Comparison of ENCODE assay signal across 8 cellular contexts in the genomic region with DNA sequence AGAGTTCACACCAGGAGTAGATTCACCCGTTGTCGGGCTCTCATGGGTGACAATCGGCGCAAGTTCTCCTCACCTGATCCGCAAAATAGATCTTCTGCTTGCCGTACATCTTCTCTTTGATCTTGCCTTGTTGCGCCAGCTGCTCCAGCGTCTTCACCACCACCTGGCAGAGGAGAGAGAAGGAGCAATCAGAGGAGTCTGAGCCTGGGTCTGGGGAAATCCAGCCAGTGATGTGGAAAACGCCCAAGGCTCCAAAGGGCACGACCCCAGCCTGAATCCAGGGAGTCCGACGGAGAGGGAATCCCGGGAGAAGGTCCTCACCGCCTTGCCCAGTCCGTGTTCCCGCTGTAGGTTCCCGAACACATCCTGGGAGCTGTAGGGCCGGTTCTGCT. TPM values are rescaled to one million over a fixed set of nuclear protein-coding genes. Genes with fewer than 3 reads are reported as not detected.
DNase-seq lines count a peak whose midpoint lies in the region; ATAC-seq, FAIRE-seq and TF ChIP-seq lines count a peak whose summit lies in the region.

No MANE protein-coding gene starts in this region.

- H2AK5ac ChIP-seq in mesenchymal stem cell (ENCODE audit: low read length, severe bottlenecking), result no peak overlapping the region

- no peak overlapping the region for H2BK12ac ChIP-seq in mesenchymal stem cell (ENCODE audit: low read length in 2 of 2)

- H3K14ac ChIP-seq in mesenchymal stem cell (ENCODE audit: low read length in 2 of 2), result peak overlapping the region in 1 of 2 experiments; percentile 19

- no peak overlapping the region for H2BK5ac ChIP-seq in mesenchymal stem cell (ENCODE audit: low read depth, low read length, poor library complexity, severe bottlenecking)

- H3K79me1 ChIP-seq in mesenchymal stem cell (replicated peaks; ENCODE audit: low read length, poor library complexity, severe bottlenecking), result peaks cover 26% of the 10 kb centered on the region

- TF ChIP-seq CTCF in AG09309 (IDR thresholded peaks at IDR 0.05; ENCODE audit: control insufficient read depth, insufficient read depth, low read depth, low read length, missing control alignments), result no peak
- TF ChIP-seq CTCF in astrocyte of the spinal cord (IDR thresholded peaks at IDR 0.05; ENCODE audit: low read depth, low read length), result no peak

- peak; percentile 5 for ATAC-seq in HG03439 (IDR thresholded peaks at IDR 0.05; ENCODE audit: unreplicated experiment)
- no peak for ATAC-seq in GM18861 (IDR thresholded peaks at IDR 0.05; ENCODE audit: unreplicated experiment)

- no peak overlapping the region for H2AFZ ChIP-seq in mesenchymal stem cell (ENCODE audit: low read depth, low read length)

- H3K27ac ChIP-seq in mesenchymal stem cell (ENCODE audit: low read length, poor library complexity, severe bottlenecking) (no peak overlapping the region), small intestine (ENCODE audit: low read depth in 1 of 2, low read length in 1 of 2) (peak overlapping the region in 1 of 2 donors; percentile 90)

- H3K4me3 ChIP-seq in AG09309 (ENCODE audit: control insufficient read depth, low read depth, low read length) (peak overlapping the region; percentile 70), astrocyte of the spinal cord (ENCODE audit: low read depth, low read length) (peak overlapping the region; percentile 86), mesenchymal stem cell (ENCODE audit: insufficient read depth in 1 of 2, low read depth in 1 of 2, low read length in 2 of 2) (peak overlapping the region; percentile 53 to 98), small intestine (ENCODE audit: low read depth in 1 of 2, low read length in 2 of 2) (peak overlapping the region in 1 of 2 donors; percentile 66)

- no peak for FAIRE-seq in small intestine (lab: Jason Lieb, UNC)

- intact Hi-C loops in head of caudate nucleus (cut with DNase I), result loop anchor here (5.0 kb wide), 1 partner anchor 100 kb away; a partner anchor contains a TSS

- H2BK120ac ChIP-seq in mesenchymal stem cell (ENCODE audit: low read depth, low read length), result no peak overlapping the region

- H3K9me3 ChIP-seq in mesenchymal stem cell (ENCODE audit: control insufficient read depth, low read length) (no peaks in the 10 kb centered on the region), small intestine (ENCODE audit: control insufficient read depth, low read depth) (no peaks in the 10 kb centered on the region)

- no peak overlapping the region for H2BK15ac ChIP-seq in mesenchymal stem cell (ENCODE audit: low read depth, poor library complexity, severe bottlenecking)

- H3K4ac ChIP-seq in mesenchymal stem cell (ENCODE audit: low read depth in 1 of 2, low read length in 2 of 2), result peak overlapping the region in 1 of 2 experiments; percentile 40

- H3K23ac ChIP-seq in mesenchymal stem cell (ENCODE audit: low read length in 2 of 2), result no peak overlapping the region

- WGBS in mesenchymal stem cell, result 3% methylated on average over 18 of the region's 18 CpGs
- WGBS in small intestine, 3 donors, result 0 to 5% (median 4%) methylated on average over 15 to 18 of the region's 18 CpGs

- peak overlapping the region; percentile 43 for H4K8ac ChIP-seq in mesenchymal stem cell (ENCODE audit: low read length)

- no peak overlapping the region for H4K91ac ChIP-seq in mesenchymal stem cell (ENCODE audit: low read length)

- peak overlapping the region; percentile 98 for H3K4me2 ChIP-seq in mesenchymal stem cell (ENCODE audit: low read length, poor library complexity, severe bottlenecking)

- no peak for DNase-seq in AG09309 (ENCODE audit: low read depth)
- no peak for DNase-seq in astrocyte of the spinal cord (ENCODE audit: low read depth, low spot score)
- DNase-seq in mesenchymal stem cell, result peak; percentile 55
- DNase-seq in LoVo (ENCODE audit: low spot score), result no peak
- no peak for DNase-seq in head of caudate nucleus
- DNase-seq in small intestine, result no peak

- H3K9ac ChIP-seq in mesenchymal stem cell (ENCODE audit: low read length), result peak overlapping the region; percentile 96

- no peak overlapping the region for H3K18ac ChIP-seq in mesenchymal stem cell (ENCODE audit: low read depth in 1 of 2, low read length in 2 of 2)

- H3K4me1 ChIP-seq in mesenchymal stem cell (ENCODE audit: control insufficient read depth, insufficient read depth, low read depth, low read length) (peaks cover 5% of the 10 kb centered on the region), small intestine (ENCODE audit: control insufficient read depth in 2 of 2, insufficient read depth in 1 of 2, low read depth in 1 of 2, low read length in 1 of 2) (no peaks in the 10 kb centered on the region)

- H3K36me3 ChIP-seq in mesenchymal stem cell (ENCODE audit: control insufficient read depth in 1 of 2, insufficient read depth in 2 of 2, low read depth in 1 of 2, low read length in 2 of 2) (peaks cover 46 to 64% of the 10 kb centered on the region in 2 experiments), small intestine (ENCODE audit: control insufficient read depth in 2 of 2, insufficient read depth in 2 of 2, low read length in 2 of 2) (peaks cover 0 to 25% of the 10 kb centered on the region in 2 donors)

- in situ Hi-C loops in astrocyte of the spinal cord (cut with HindIII; ENCODE audit: low sequenced_read_pairs), result no loop called here

- no peaks in the 10 kb centered on the region for H3K27me3 ChIP-seq in mesenchymal stem cell (ENCODE audit: control insufficient read depth in 1 of 2, insufficient read depth in 1 of 2, low read length in 2 of 2)
- H3K27me3 ChIP-seq in small intestine (ENCODE audit: control insufficient read depth in 2 of 2, insufficient read depth in 2 of 2, low read length in 2 of 2), result no peaks in the 10 kb centered on the region

RNA-seq across cellular contexts. Expression of a gene that starts 0.4 kb away (rescaled TPM):
- 5.2 TPM for polyA plus RNA-seq in mesenchymal stem cell (2013, experiment 1 of 2)
- polyA plus RNA-seq in mesenchymal stem cell (2013, experiment 2 of 2), result 4.7 TPM
- polyA plus RNA-seq in small intestine, result 1 to 10 TPM in 2 of 3 donors, under 1 TPM in 1; 0.89 to 5.1 (median 1.9) TPM

RNA-seq across cellular contexts. Expression of a gene that starts 10.2 kb away (rescaled TPM):
- polyA plus RNA-seq in mesenchymal stem cell (2013, experiment 1 of 2), result 45.3 TPM
- polyA plus RNA-seq in mesenchymal stem cell (2013, experiment 2 of 2), result 45.3 TPM
- 100 to 1,000 TPM in 2 of 3 donors, 10 to 100 TPM in 1; 58.1 to 144 (median 121) TPM for polyA plus RNA-seq in small intestine

RNA-seq across cellular contexts. Expression of a gene that starts 15.2 kb away (rescaled TPM):
- polyA plus RNA-seq in mesenchymal stem cell (2013, experiment 1 of 2), result 77.2 TPM
- polyA plus RNA-seq in mesenchymal stem cell (2013, experiment 2 of 2), result 75.7 TPM
- 100 to 1,000 TPM in 2 of 3 donors, 10 to 100 TPM in 1; 93.7 to 153 (median 109) TPM for polyA plus RNA-seq in small intestine

RNA-seq across cellular contexts. Expression of a gene that starts 24.4 kb away (rescaled TPM):
- 0.57 TPM for polyA plus RNA-seq in mesenchymal stem cell (2013, experiment 1 of 2)
- 0.59 TPM for polyA plus RNA-seq in mesenchymal stem cell (2013, experiment 2 of 2)
- 1 to 10 TPM; 2.0 to 2.7 (median 2.4) TPM for polyA plus RNA-seq in small intestine

RNA-seq across cellular contexts. Expression of a gene that starts 32.0 kb away (rescaled TPM):
- polyA plus RNA-seq in mesenchymal stem cell (2013, experiment 1 of 2), result 33.5 TPM
- 33.9 TPM for polyA plus RNA-seq in mesenchymal stem cell (2013, experiment 2 of 2)
- 10 to 100 TPM in 2 of 3 donors, 1 to 10 TPM in 1; 8.4 to 20.4 (median 13.6) TPM for polyA plus RNA-seq in small intestine
